Comparison of ENCODE assay signal across 25 cellular contexts in genomic region chr2:239757154-239757760, GRCh38.
DNase-seq lines count a peak whose midpoint lies in the region; ATAC-seq and TF ChIP-seq lines count a peak whose summit lies in the region.
"Had no signal": no experiment of that assay in that cellular context is flagged by ENCODE, and none has a peak within 500 bp of the region (broad histone marks: within the 10 kb centered on the region; RNA-seq: fewer than 3 reads in every experiment).

No MANE protein-coding gene starts in this region.

- no peak overlapping the region for H3K4me3 ChIP-seq in ascending aorta
- H3K4me3 ChIP-seq: K562, left lung, MG63, pancreas, tibial nerve had no signal

- H3K36me3 Mint-ChIP-seq in activated CD4-positive, alpha-beta T cell treated with anti-CD3 and anti-CD28 coated beads for 36 hours (ENCODE audit: low read depth): no peaks in the 10 kb centered on the region
- no peaks in the 10 kb centered on the region for H3K36me3 Mint-ChIP-seq in type B pancreatic cell

- H3K9me3 Mint-ChIP-seq in activated CD4-positive, alpha-beta T cell treated with anti-CD3 and anti-CD28 coated beads for 36 hours (ENCODE audit: low read depth): no peaks in the 10 kb centered on the region
- no peaks in the 10 kb centered on the region for H3K9me3 Mint-ChIP-seq in type B pancreatic cell
- H3K9me3 Mint-ChIP-seq: activated T-helper 2 cell treated with anti-CD3 and anti-CD28 coated beads, Interferon-gamma antibody, Interleukin-2, Interleukin-4, amounts not matched to agents 10 μg/mL and 5 μg/mL and 100 μg/mL, durations not matched to agents 14 hours and 24 hours and 36 hours had no signal

- H3K36me3 ChIP-seq in ascending aorta: no peaks in the 10 kb centered on the region
- H3K36me3 ChIP-seq: left lung, MG63, pancreas, tibial nerve had no signal

- no peak overlapping the region for H3K4me3 Mint-ChIP-seq in activated CD4-positive, alpha-beta T cell treated with anti-CD3 and anti-CD28 coated beads for 36 hours
- H3K4me3 Mint-ChIP-seq in type B pancreatic cell: no peak overlapping the region
- H3K4me3 Mint-ChIP-seq: naive B cell had no signal

- H3K27ac ChIP-seq in ascending aorta: peak overlapping the region; percentile 89 to 93
- H3K27ac ChIP-seq in layer of hippocampus (ENCODE audit: low read depth, low read length): peak overlapping the region; percentile 53
- H3K27ac ChIP-seq: left lung, pancreas, tibial nerve had no signal

- TF ChIP-seq CTCF in ascending aorta (IDR thresholded peaks at IDR 0.05): no peak
- TF ChIP-seq CTCF in type B pancreatic cell (conservative IDR thresholded peaks at IDR 0.05): no peak

- peak overlapping the region; percentile 20 for H3K27ac Mint-ChIP-seq in activated CD4-positive, alpha-beta T cell treated with anti-CD3 and anti-CD28 coated beads for 36 hours
- H3K27ac Mint-ChIP-seq in type B pancreatic cell: peak overlapping the region; percentile 91
- H3K27ac Mint-ChIP-seq: activated T-helper 2 cell treated with anti-CD3 and anti-CD28 coated beads, Interferon-gamma antibody, Interleukin-2, Interleukin-4, amounts not matched to agents 10 μg/mL and 5 μg/mL and 100 μg/mL, durations not matched to agents 14 hours and 24 hours and 36 hours had no signal

- H3K27me3 Mint-ChIP-seq in activated CD4-positive, alpha-beta T cell treated with anti-CD3 and anti-CD28 coated beads for 36 hours: no peaks in the 10 kb centered on the region
- peaks cover 14% of the 10 kb centered on the region for H3K27me3 Mint-ChIP-seq in type B pancreatic cell

- DNase-seq in activated CD4-positive, alpha-beta T cell treated with anti-CD3 and anti-CD28 coated beads for 36 hours: no peak
- no peak for DNase-seq in activated CD4-positive, alpha-beta T cell treated with anti-CD3 and anti-CD28 coated beads for 4 hours
- DNase-seq in ascending aorta (ENCODE audit: low spot score in 2 of 2): no peak
- no peak for DNase-seq in type B pancreatic cell (ENCODE audit: extremely low spot score, unreplicated experiment)
- no peak for DNase-seq in SHP77 treated with DMSO at 0.1 percent for 48 hours (lab: John Stamatoyannopoulos, UW)
- DNase-seq in activated CD4-positive, CD25-positive, alpha-beta regulatory T cell (lab: John Stamatoyannopoulos, UW): no peak
- DNase-seq: 8988T; activated CD4-positive, alpha-beta T cell treated with anti-CD3 and anti-CD28 coated beads, Interleukin-2, amount 50 U/mL, for 48 hours; effector CD4-positive, alpha-beta T cell; foreskin fibroblast; GDM1; left lung; MG63; naive B cell; NCI-H146; NCI-H526; stimulated activated CD4-positive, alpha-beta T cell treated with anti-CD3 and anti-CD28 coated beads, Interleukin-12 subunit alpha, Interleukin-12 subunit beta, amount 100 ng/mL, for 4 hours; stimulated activated CD4-positive, alpha-beta T cell treated with anti-CD3 and anti-CD28 coated beads, Interleukin-4, amount 100 ng/mL, for 4 hours; stimulated activated naive CD4-positive, alpha-beta T cell treated with Interleukin-2 at 50 U/mL for 16 hours had no signal

- H3K4me1 Mint-ChIP-seq in activated CD4-positive, alpha-beta T cell treated with anti-CD3 and anti-CD28 coated beads for 36 hours: peaks cover 13% of the 10 kb centered on the region
- H3K4me1 Mint-ChIP-seq in type B pancreatic cell (ENCODE audit: unreplicated experiment): peaks cover 19% of the 10 kb centered on the region

- peaks cover 14 to 40% of the 10 kb centered on the region in 2 donors for H3K4me1 ChIP-seq in ascending aorta
- H3K4me1 ChIP-seq: pancreas had no signal

- no peaks in the 10 kb centered on the region for H3K9me3 ChIP-seq in ascending aorta
- H3K9me3 ChIP-seq: pancreas had no signal

- no peak for ATAC-seq in activated CD4-positive, alpha-beta T cell treated with anti-CD3 and anti-CD28 coated beads for 36 hours
- ATAC-seq in GM21576 (IDR thresholded peaks at IDR 0.05; ENCODE audit: unreplicated experiment): no peak
- ATAC-seq: K562, left lung had no signal

- intact Hi-C loops in activated CD4-positive, alpha-beta T cell treated with anti-CD3 and anti-CD28 coated beads for 36 hours (cut with DNase I, micrococcal nuclease): no loop called here
- intact Hi-C loops in ascending aorta (cut with DNase I): loop anchor here (1.0 to 2.0 kb wide), 3 partner anchors 54 to 356 kb away; partner anchors contain the start of gene HDAC4

- CTCF ChIA-PET in activated CD4-positive, alpha-beta T cell treated with anti-CD3 and anti-CD28 coated beads for 36 hours (lab: Charles Lee): no interaction called here

- POLR2A ChIA-PET in activated CD4-positive, alpha-beta T cell treated with anti-CD3 and anti-CD28 coated beads for 36 hours (lab: Charles Lee): no interaction called here

- H3K27me3 ChIP-seq in ascending aorta (no peaks in the 10 kb centered on the region), layer of hippocampus (ENCODE audit: control insufficient read depth, insufficient read depth, low read length) (no peaks in the 10 kb centered on the region)
- H3K27me3 ChIP-seq: MG63, tibial nerve had no signal
